Comparison of ENCODE assay signal across 1 cellular context in the genomic region with DNA sequence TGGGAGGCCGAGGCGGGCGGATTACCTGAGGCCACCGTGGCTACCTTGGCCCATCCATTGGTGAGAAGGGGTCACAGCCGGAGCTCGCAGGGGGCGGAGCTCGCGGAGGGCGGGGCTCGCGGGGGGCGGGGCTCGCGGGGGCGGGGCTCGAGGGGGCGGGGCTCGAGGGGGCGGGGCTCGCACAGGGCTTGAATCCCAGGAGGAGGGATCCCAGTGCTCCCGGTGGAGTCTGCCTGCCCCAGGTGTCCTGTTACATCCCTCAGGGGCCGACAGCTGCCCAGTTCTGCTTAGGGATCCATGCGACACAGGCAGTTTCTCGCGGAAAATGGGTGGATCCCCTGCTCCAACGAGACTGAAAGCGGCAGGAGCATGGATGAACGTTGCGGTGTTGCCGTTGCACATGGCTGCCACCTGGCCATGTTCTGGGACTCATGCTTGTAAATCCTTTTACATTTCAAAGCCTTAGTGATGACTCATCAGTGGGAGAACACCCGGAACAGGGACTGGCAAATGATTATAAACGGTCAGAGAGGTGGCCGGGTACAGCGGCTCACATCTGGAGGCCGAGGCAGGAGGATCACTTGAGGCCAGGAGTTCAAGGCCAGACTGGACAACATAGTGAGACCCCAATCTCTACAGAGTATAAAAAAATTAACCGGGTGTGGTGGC.
TF ChIP-seq lines count a peak whose summit lies in the region.

No MANE protein-coding gene starts in this region.

TF ChIP-seq in K562, 482 proteins besides CTCF, POLR2A, EP300 and RAD21 (continued from another document and continues in another):
- TF ChIP-seq, protein P1, sequence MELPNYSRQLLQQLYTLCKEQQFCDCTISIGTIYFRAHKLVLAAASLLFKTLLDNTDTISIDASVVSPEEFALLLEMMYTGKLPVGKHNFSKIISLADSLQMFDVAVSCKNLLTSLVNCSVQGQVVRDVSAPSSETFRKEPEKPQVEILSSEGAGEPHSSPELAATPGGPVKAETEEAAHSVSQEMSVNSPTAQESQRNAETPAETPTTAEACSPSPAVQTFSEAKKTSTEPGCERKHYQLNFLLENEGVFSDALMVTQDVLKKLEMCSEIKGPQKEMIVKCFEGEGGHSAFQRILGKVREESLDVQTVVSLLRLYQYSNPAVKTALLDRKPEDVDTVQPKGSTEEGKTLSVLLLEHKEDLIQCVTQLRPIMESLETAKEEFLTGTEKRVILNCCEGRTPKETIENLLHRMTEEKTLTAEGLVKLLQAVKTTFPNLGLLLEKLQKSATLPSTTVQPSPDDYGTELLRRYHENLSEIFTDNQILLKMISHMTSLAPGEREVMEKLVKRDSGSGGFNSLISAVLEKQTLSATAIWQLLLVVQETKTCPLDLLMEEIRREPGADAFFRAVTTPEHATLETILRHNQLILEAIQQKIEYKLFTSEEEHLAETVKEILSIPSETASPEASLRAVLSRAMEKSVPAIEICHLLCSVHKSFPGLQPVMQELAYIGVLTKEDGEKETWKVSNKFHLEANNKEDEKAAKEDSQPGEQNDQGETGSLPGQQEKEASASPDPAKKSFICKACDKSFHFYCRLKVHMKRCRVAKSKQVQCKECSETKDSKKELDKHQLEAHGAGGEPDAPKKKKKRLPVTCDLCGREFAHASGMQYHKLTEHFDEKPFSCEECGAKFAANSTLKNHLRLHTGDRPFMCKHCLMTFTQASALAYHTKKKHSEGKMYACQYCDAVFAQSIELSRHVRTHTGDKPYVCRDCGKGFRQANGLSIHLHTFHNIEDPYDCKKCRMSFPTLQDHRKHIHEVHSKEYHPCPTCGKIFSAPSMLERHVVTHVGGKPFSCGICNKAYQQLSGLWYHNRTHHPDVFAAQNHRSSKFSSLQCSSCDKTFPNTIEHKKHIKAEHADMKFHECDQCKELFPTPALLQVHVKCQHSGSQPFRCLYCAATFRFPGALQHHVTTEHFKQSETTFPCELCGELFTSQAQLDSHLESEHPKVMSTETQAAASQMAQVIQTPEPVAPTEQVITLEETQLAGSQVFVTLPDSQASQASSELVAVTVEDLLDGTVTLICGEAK (IDR thresholded peaks at IDR 0.05), result peak; percentile 9; the same call in 1 of the 2 replicates
- TF ChIP-seq, protein P1 (CRISPR knock-in tag; IDR thresholded peaks at IDR 0.05), result no peak
- TF ChIP-seq, protein P2, sequence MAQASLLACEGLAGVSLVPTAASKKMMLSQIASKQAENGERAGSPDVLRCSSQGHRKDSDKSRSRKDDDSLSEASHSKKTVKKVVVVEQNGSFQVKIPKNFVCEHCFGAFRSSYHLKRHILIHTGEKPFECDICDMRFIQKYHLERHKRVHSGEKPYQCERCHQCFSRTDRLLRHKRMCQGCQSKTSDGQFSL (CRISPR knock-in tag; IDR thresholded peaks at IDR 0.05), result no peak
- TF ChIP-seq, protein P2 (tag; IDR thresholded peaks at IDR 0.05), result no peak
- TF ChIP-seq ZBTB1 (CRISPR knock-in tag; IDR thresholded peaks at IDR 0.05; ENCODE audit: borderline replicate concordance, low read depth), result no peak
- TF ChIP-seq, protein P3, sequence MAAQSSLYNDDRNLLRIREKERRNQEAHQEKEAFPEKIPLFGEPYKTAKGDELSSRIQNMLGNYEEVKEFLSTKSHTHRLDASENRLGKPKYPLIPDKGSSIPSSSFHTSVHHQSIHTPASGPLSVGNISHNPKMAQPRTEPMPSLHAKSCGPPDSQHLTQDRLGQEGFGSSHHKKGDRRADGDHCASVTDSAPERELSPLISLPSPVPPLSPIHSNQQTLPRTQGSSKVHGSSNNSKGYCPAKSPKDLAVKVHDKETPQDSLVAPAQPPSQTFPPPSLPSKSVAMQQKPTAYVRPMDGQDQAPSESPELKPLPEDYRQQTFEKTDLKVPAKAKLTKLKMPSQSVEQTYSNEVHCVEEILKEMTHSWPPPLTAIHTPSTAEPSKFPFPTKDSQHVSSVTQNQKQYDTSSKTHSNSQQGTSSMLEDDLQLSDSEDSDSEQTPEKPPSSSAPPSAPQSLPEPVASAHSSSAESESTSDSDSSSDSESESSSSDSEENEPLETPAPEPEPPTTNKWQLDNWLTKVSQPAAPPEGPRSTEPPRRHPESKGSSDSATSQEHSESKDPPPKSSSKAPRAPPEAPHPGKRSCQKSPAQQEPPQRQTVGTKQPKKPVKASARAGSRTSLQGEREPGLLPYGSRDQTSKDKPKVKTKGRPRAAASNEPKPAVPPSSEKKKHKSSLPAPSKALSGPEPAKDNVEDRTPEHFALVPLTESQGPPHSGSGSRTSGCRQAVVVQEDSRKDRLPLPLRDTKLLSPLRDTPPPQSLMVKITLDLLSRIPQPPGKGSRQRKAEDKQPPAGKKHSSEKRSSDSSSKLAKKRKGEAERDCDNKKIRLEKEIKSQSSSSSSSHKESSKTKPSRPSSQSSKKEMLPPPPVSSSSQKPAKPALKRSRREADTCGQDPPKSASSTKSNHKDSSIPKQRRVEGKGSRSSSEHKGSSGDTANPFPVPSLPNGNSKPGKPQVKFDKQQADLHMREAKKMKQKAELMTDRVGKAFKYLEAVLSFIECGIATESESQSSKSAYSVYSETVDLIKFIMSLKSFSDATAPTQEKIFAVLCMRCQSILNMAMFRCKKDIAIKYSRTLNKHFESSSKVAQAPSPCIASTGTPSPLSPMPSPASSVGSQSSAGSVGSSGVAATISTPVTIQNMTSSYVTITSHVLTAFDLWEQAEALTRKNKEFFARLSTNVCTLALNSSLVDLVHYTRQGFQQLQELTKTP (IDR thresholded peaks at IDR 0.05; ENCODE audit: low read depth in 1 of 2, partially characterized antibody in 2 of 2), result peak; percentile 29 to 78
- TF ChIP-seq, protein P4, sequence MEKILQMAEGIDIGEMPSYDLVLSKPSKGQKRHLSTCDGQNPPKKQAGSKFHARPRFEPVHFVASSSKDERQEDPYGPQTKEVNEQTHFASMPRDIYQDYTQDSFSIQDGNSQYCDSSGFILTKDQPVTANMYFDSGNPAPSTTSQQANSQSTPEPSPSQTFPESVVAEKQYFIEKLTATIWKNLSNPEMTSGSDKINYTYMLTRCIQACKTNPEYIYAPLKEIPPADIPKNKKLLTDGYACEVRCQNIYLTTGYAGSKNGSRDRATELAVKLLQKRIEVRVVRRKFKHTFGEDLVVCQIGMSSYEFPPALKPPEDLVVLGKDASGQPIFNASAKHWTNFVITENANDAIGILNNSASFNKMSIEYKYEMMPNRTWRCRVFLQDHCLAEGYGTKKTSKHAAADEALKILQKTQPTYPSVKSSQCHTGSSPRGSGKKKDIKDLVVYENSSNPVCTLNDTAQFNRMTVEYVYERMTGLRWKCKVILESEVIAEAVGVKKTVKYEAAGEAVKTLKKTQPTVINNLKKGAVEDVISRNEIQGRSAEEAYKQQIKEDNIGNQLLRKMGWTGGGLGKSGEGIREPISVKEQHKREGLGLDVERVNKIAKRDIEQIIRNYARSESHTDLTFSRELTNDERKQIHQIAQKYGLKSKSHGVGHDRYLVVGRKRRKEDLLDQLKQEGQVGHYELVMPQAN (IDR thresholded peaks at IDR 0.05; ENCODE audit: borderline replicate concordance), result peak; percentile 95
- no peak for TF ChIP-seq POLR3G (IDR thresholded peaks at IDR 0.05; ENCODE audit: extremely low read depth, insufficient read length, insufficient replicate concordance)
- TF ChIP-seq ZNF347 (CRISPR knock-in tag; IDR thresholded peaks at IDR 0.05; ENCODE audit: low read depth), result no peak
- TF ChIP-seq, protein P5, sequence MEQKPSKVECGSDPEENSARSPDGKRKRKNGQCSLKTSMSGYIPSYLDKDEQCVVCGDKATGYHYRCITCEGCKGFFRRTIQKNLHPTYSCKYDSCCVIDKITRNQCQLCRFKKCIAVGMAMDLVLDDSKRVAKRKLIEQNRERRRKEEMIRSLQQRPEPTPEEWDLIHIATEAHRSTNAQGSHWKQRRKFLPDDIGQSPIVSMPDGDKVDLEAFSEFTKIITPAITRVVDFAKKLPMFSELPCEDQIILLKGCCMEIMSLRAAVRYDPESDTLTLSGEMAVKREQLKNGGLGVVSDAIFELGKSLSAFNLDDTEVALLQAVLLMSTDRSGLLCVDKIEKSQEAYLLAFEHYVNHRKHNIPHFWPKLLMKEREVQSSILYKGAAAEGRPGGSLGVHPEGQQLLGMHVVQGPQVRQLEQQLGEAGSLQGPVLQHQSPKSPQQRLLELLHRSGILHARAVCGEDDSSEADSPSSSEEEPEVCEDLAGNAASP (IDR thresholded peaks at IDR 0.05), result no peak
- no peak for TF ChIP-seq SMARCC2 (IDR thresholded peaks at IDR 0.05; ENCODE audit: low read depth)
- TF ChIP-seq NR1H2 (CRISPR knock-in tag; IDR thresholded peaks at IDR 0.05), result no peak
- peak; percentile 21; the same call in 1 of the 2 replicates for TF ChIP-seq TARDBP (IDR thresholded peaks at IDR 0.05)
- TF ChIP-seq, protein P6, sequence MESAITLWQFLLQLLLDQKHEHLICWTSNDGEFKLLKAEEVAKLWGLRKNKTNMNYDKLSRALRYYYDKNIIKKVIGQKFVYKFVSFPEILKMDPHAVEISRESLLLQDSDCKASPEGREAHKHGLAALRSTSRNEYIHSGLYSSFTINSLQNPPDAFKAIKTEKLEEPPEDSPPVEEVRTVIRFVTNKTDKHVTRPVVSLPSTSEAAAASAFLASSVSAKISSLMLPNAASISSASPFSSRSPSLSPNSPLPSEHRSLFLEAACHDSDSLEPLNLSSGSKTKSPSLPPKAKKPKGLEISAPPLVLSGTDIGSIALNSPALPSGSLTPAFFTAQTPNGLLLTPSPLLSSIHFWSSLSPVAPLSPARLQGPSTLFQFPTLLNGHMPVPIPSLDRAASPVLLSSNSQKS (CRISPR knock-in tag; IDR thresholded peaks at IDR 0.05), result no peak
- TF ChIP-seq POLR2B (IDR thresholded peaks at IDR 0.05; ENCODE audit: low read depth, partially characterized antibody), result no peak
- TF ChIP-seq, protein P7, sequence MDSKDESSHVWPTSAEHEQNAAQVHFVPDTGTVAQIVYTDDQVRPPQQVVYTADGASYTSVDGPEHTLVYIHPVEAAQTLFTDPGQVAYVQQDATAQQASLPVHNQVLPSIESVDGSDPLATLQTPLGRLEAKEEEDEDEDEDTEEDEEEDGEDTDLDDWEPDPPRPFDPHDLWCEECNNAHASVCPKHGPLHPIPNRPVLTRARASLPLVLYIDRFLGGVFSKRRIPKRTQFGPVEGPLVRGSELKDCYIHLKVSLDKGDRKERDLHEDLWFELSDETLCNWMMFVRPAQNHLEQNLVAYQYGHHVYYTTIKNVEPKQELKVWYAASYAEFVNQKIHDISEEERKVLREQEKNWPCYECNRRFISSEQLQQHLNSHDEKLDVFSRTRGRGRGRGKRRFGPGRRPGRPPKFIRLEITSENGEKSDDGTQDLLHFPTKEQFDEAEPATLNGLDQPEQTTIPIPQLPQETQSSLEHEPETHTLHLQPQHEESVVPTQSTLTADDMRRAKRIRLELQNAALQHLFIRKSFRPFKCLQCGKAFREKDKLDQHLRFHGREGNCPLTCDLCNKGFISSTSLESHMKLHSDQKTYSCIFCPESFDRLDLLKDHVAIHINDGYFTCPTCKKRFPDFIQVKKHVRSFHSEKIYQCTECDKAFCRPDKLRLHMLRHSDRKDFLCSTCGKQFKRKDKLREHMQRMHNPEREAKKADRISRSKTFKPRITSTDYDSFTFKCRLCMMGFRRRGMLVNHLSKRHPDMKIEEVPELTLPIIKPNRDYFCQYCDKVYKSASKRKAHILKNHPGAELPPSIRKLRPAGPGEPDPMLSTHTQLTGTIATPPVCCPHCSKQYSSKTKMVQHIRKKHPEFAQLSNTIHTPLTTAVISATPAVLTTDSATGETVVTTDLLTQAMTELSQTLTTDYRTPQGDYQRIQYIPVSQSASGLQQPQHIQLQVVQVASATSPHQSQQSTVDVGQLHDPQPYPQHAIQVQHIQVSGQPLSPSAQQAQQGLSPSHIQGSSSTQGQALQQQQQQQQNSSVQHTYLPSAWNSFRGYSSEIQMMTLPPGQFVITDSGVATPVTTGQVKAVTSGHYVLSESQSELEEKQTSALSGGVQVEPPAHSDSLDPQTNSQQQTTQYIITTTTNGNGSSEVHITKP (IDR thresholded peaks at IDR 0.05; ENCODE audit: partially characterized antibody), result no peak
- TF ChIP-seq MECOM (CRISPR knock-in tag; IDR thresholded peaks at IDR 0.05), result no peak
- TF ChIP-seq CBFA2T2 (conservative IDR thresholded peaks at IDR 0.05), result no peak
- TF ChIP-seq CHD4 (IDR thresholded peaks at IDR 0.05; ENCODE audit: insufficient read depth, insufficient replicate concordance, low read depth, low read length, poor library complexity, severe bottlenecking), result peak; percentile 26
- TF ChIP-seq ADNP (tag; IDR thresholded peaks at IDR 0.05), result peak; percentile 96
